In genomic region chr12:6766651-6767300, GRCh38 we compare ENCODE assay signal across 8 cellular contexts. TPM values are rescaled to one million over a fixed set of nuclear protein-coding genes. Genes with fewer than 3 reads are reported as not detected.
DNase-seq lines count a peak whose midpoint lies in the region; ATAC-seq and TF ChIP-seq lines count a peak whose summit lies in the region.

No MANE protein-coding gene starts in this region.

- no peak for TF ChIP-seq EP300 in ovary (IDR thresholded peaks at IDR 0.05)

- H3K27me3 ChIP-seq in heart right ventricle (peaks cover 0 to 27% (median 0%) of the 10 kb centered on the region in 7 donors), ovary (no peaks in the 10 kb centered on the region)

- POLR2A ChIA-PET in RWPE1 (lab: Yijun Ruan, JAX; ENCODE audit: low non-redundant PET), result interaction anchor here (0.6 to 1.4 kb wide), 6 partner anchors 11 to 273 kb away, joined by 3 to 11 read pairs (median 3); partner anchors contain the start of genes MLF2 and USP5

- peaks cover 7 to 72% (median 42%) of the 10 kb centered on the region in 9 donors for H3K4me1 ChIP-seq in heart right ventricle
- H3K4me1 ChIP-seq in ovary (ENCODE audit: insufficient read depth), result peaks cover 23% of the 10 kb centered on the region

- H3K4me3 ChIP-seq in heart right ventricle (peak overlapping the region; percentile 69 to 90 (median 82)), ovary (peak overlapping the region; percentile 68)

- TF ChIP-seq POLR2A in ovary (IDR thresholded peaks at IDR 0.05), result peak; percentile 49

- 0 to 1% methylated on average over 49 to 85 of the region's 86 CpGs for WGBS in heart right ventricle, 2 donors
- 1 to 2% (median 1%) methylated on average over 37 to 85 of the region's 86 CpGs for WGBS in ovary, 3 donors

- H3K27ac ChIP-seq in RWPE1, result peak overlapping the region; percentile 94
- peak overlapping the region; percentile 87 to 99 (median 94) for H3K27ac ChIP-seq in heart right ventricle
- peak overlapping the region; percentile 91 to 100 for H3K27ac ChIP-seq in ovary

- DNase-seq in D341Med (ENCODE audit: low spot score) (peak; percentile 50), HuH-7 (ENCODE audit: low spot score) (peak; percentile 67), RWPE1 (ENCODE audit: low spot score) (peak; percentile 57), amniotic epithelial cell (ENCODE audit: low read depth) (peak; percentile 57), heart right ventricle (peak; percentile 83 to 87), ovary (peak; percentile 78 to 88 (median 85))

- intact Hi-C loops in heart right ventricle (cut with DNase I) (loop anchor here in 4 of 10 donors (1.0 to 5.0 kb wide), 4 partner anchors 13 to 79 kb away; partner anchors contain the start of genes MLF2 (in 2 of the 4), P3H3 (in 1 of the 4) and ZNF384 (in 1 of the 4)), ovary (cut with DNase I) (loop anchor here in 2 of 4 donors (2.0 kb wide), 1 partner anchor 14 kb away; the partner anchor contains the start of gene MLF2 (in 2 of the 2))

- ATAC-seq in GM19463 (IDR thresholded peaks at IDR 0.05; ENCODE audit: unreplicated experiment) (peak; percentile 52), heart right ventricle (peak; percentile 46 to 70 (median 62)), GM19328 (IDR thresholded peaks at IDR 0.05; ENCODE audit: unreplicated experiment) (no peak)

- H3K36me3 ChIP-seq in heart right ventricle, result peaks cover 0 to 26% (median 0%) of the 10 kb centered on the region in 9 donors
- no peaks in the 10 kb centered on the region for H3K36me3 ChIP-seq in ovary

- no peaks in the 10 kb centered on the region for H3K9me3 ChIP-seq in heart right ventricle
- no peaks in the 10 kb centered on the region for H3K9me3 ChIP-seq in ovary

- CTCF ChIA-PET in RWPE1 (lab: Yijun Ruan, JAX), result interaction anchor here (0.6 to 2.5 kb wide), 10 partner anchors 9 to 227 kb away, joined by 3 to 27 read pairs (median 3); partner anchors contain the start of genes CD4 and MLF2

- TF ChIP-seq CTCF in RWPE1 (conservative IDR thresholded peaks at IDR 0.05; ENCODE audit: low read depth) (peak; percentile 68), heart right ventricle (IDR thresholded peaks at IDR 0.05) (peak; percentile 59 to 93 (median 78)), ovary (IDR thresholded peaks at IDR 0.05) (peak; percentile 54 to 89 (median 81))

RNA-seq across cellular contexts. Expression of gene PTMS, which starts 0.6 kb away (rescaled TPM):
- 100 to 1,000 TPM in 5 of 10 donors, 10 to 100 TPM in 5; 73.3 to 194 (median 96.0) TPM for total RNA-seq in heart right ventricle
- polyA plus RNA-seq in heart right ventricle, result 100 to 1,000 TPM; 289 to 361 TPM
- total RNA-seq in ovary, result 1,000 to 10,000 TPM in 1 of 7 donors, 100 to 1,000 TPM in 6; 100 to 1,013 (median 576) TPM
- 100 to 1,000 TPM; 550 to 594 TPM for polyA plus RNA-seq in ovary

RNA-seq across cellular contexts. Expression of gene LAG3, which starts 5.5 kb away (rescaled TPM):
- total RNA-seq in heart right ventricle, result 1 to 10 TPM in 1 of 10 donors, under 1 TPM in 7, not detected in 2; 0.16 to 2.1 (median 0.26) TPM
- 1 to 10 TPM in 1 of 2 donors, under 1 TPM in 1; 0.13 to 1.2 TPM for polyA plus RNA-seq in heart right ventricle
- 10 to 100 TPM in 6 of 7 donors, 1 to 10 TPM in 1; 8.5 to 21.8 (median 16.0) TPM for total RNA-seq in ovary
- polyA plus RNA-seq in ovary, result 10 to 100 TPM in 1 of 2 donors, 1 to 10 TPM in 1; 4.7 to 13.7 TPM

RNA-seq across cellular contexts. Expression of gene MLF2, which starts 13.8 kb away (rescaled TPM):
- total RNA-seq in heart right ventricle (100 to 1,000 TPM; 135 to 182 (median 148) TPM), ovary (100 to 1,000 TPM in 6 of 7 donors, 10 to 100 TPM in 1; 64.1 to 162 (median 141) TPM)
- polyA plus RNA-seq in heart right ventricle (100 to 1,000 TPM; 108 to 197 TPM), ovary (100 to 1,000 TPM; 130 to 138 TPM)

RNA-seq across cellular contexts. Expression of gene CD4, which starts 22.6 kb away (rescaled TPM):
- total RNA-seq in heart right ventricle (10 to 100 TPM in 2 of 10 donors, 1 to 10 TPM in 8; 2.8 to 44.3 (median 5.0) TPM), ovary (10 to 100 TPM in 4 of 7 donors, 1 to 10 TPM in 3; 2.1 to 12.5 (median 10.3) TPM)
- polyA plus RNA-seq in heart right ventricle (1 to 10 TPM; 2.6 to 3.2 TPM), ovary (10 to 100 TPM in 1 of 2 donors, 1 to 10 TPM in 1; 7.3 to 40.2 TPM)

RNA-seq across cellular contexts. Expression of gene COPS7A, which starts 42.9 kb away (rescaled TPM):
- total RNA-seq in heart right ventricle, result 10 to 100 TPM; 67.4 to 89.8 (median 77.9) TPM
- polyA plus RNA-seq in heart right ventricle, result 10 to 100 TPM; 31.1 to 91.5 TPM
- 10 to 100 TPM; 36.4 to 61.4 (median 48.4) TPM for total RNA-seq in ovary
- polyA plus RNA-seq in ovary, result 10 to 100 TPM; 45.7 to 74.8 TPM
